ENCODE assay signal across 17 cellular contexts in the genomic region with DNA sequence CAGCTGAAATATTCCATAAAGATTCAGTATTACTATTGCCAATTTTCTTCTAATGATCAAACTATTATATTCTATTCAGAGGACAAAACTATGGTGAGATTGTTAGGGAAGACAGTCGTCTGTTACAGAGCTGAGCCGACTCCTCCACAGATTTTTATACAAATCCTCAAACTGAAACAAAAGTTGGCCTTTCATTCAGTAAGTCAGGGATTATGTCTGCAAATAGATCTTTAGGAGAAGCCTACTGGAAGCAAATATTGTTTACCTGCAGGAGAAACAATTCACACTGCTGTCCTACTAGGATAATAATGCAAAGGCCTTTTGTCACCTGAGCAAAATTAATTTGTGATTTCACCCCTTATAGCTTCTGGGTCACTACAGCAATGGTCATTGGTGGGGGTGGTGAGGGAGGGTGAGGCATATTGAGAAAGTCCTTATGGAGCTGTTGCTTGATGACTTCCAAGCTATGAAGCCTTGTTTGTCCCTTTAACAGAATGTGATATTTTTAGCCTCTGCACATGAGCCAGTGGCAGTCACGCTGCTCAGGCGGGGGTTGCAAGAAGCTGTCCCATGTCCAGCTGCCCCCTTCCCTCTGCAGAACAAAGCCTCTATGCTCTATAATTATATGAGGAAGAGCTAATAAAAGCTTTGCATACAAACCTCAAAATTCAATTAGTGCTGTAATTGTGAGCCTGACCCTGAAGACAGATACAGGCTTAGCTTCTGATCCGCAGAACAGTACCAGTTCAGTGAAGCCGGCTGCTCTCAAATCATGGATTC.
DNase-seq lines count a peak whose midpoint lies in the region; ATAC-seq and TF ChIP-seq lines count a peak whose summit lies in the region.
"Had no signal": no experiment of that assay in that cellular context is flagged by ENCODE, and none has a peak within 500 bp of the region (broad histone marks: within the 10 kb centered on the region; RNA-seq: fewer than 3 reads in every experiment).

No MANE protein-coding gene starts in this region.

- H3K27me3 ChIP-seq in BLaER1 (no peaks in the 10 kb centered on the region), cardiac muscle cell (no peaks in the 10 kb centered on the region)
- H3K27me3 ChIP-seq: neutrophil, vagina had no signal

- H3K4me2 ChIP-seq in BLaER1 = peak overlapping the region; percentile 50

- H3K4me3 ChIP-seq in BLaER1 (no peak overlapping the region), cardiac muscle cell (no peak overlapping the region)
- H3K4me3 ChIP-seq: GM12878, vagina had no signal

- H3K27ac ChIP-seq in BLaER1 (no peak overlapping the region), angular gyrus (ENCODE audit: low read depth, low read length) (peak overlapping the region; percentile 77), cardiac muscle cell (peak overlapping the region; percentile 56)
- H3K27ac ChIP-seq: neutrophil, vagina had no signal

- no peaks in the 10 kb centered on the region for H4K20me1 ChIP-seq in BLaER1

- no peak for ATAC-seq in HG02571 (IDR thresholded peaks at IDR 0.05; ENCODE audit: unreplicated experiment)
- no peak for ATAC-seq in HG02623 (IDR thresholded peaks at IDR 0.05; ENCODE audit: unreplicated experiment)
- ATAC-seq: effector memory CD8-positive, alpha-beta T cell; GM12878; HepG2 had no signal

- TF ChIP-seq CTCF in cardiac muscle cell (IDR thresholded peaks at IDR 0.05; ENCODE audit: low read depth, low read length) = no peak

- H3K4me1 ChIP-seq in BLaER1 (peaks cover 10% of the 10 kb centered on the region), cardiac muscle cell (ENCODE audit: low read depth) (peaks cover 18% of the 10 kb centered on the region)

- peak in 1 of 2 donors; percentile 39 for DNase-seq in cardiac muscle cell (ENCODE audit: low read depth in 1 of 2, low spot score in 1 of 2)
- peak; percentile 49 for DNase-seq in occipital lobe (lab: John Stamatoyannopoulos, UW)
- DNase-seq in activated gamma-delta T cell (lab: John Stamatoyannopoulos, UW) = no peak
- no peak for DNase-seq in H4 (ENCODE audit: low spot score)
- DNase-seq: activated naive CD4-positive, alpha-beta T cell treated with anti-CD3 and anti-CD28 coated beads for 36 hours; effector memory CD8-positive, alpha-beta T cell; HCEC 1CT; immature natural killer cell; stimulated activated naive CD4-positive, alpha-beta T cell treated with Interleukin-2 at 50 U/mL for 16 hours had no signal

- H3K36me3 ChIP-seq in BLaER1 (no peaks in the 10 kb centered on the region), cardiac muscle cell (no peaks in the 10 kb centered on the region)
- H3K36me3 ChIP-seq: neutrophil, vagina had no signal

- no peaks in the 10 kb centered on the region for H3K9me3 ChIP-seq in BLaER1
- H3K9me3 ChIP-seq in cardiac muscle cell (ENCODE audit: low read depth) = no peaks in the 10 kb centered on the region
- H3K9me3 ChIP-seq: neutrophil, vagina had no signal

- no peak overlapping the region for H3K9ac ChIP-seq in BLaER1
